In the genomic region with DNA sequence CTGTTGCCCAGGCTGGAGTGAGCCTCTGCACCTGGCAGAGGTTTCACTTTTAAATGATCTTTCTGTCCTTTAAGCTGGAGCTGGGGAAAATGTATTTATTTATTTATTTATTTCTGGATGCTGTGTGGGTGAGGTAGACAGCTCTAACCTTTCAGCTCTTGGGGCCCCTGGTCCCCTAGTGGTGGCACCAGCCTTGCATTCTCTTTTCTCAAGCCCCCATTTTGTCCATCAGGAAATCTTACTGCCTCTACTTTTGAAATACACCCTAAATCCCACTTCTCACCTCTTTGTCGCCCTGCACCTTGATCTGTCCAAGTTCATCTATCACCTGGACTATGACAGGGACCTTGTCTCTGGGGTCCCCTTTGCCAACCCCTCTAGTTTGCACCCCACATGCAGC, we compare ENCODE assay signal across 1 cellular context.
TF ChIP-seq lines count a peak whose summit lies in the region.

No MANE protein-coding gene starts in this region.

TF ChIP-seq in IMR-90, 13 proteins besides CTCF, POLR2A, EP300 and RAD21:
- TF ChIP-seq BHLHE40 (IDR thresholded peaks at IDR 0.05; ENCODE audit: low read depth, low read length) (no peak), SMC3 (IDR thresholded peaks at IDR 0.05; ENCODE audit: low read depth, low read length) (no peak), MXI1 (IDR thresholded peaks at IDR 0.05; ENCODE audit: borderline replicate concordance, low read depth, low read length) (no peak), CEBPB (IDR thresholded peaks at IDR 0.05; ENCODE audit: low read depth, low read length) (no peak), MAZ (IDR thresholded peaks at IDR 0.05; ENCODE audit: borderline replicate concordance, low read depth, low read length) (no peak)
